In genomic region chr10:126185666-126186447, GRCh38 we compare ENCODE assay signal across 22 cellular contexts.
"Had no signal": no experiment of that assay in that cellular context is flagged by ENCODE, and none has a peak within 500 bp of the region (broad histone marks: within the 10 kb centered on the region; RNA-seq: fewer than 3 reads in every experiment).

No MANE protein-coding gene starts in this region.

- H3K79me2 ChIP-seq: parathyroid adenoma had no signal

- H3K27me3 ChIP-seq: adrenal gland, left lung, suprapubic skin, transverse colon had no signal

- H3K4me3 Mint-ChIP-seq: activated CD4-positive, alpha-beta T cell treated with anti-CD3 and anti-CD28 coated beads, Interleukin-2, amount 10 ng/mL, durations not matched to agents 7 days and 5 days; activated CD8-positive, alpha-beta T cell treated with anti-CD3 and anti-CD28 coated beads, Interleukin-2, amount 10 ng/mL, durations not matched to agents 7 days and 5 days; activated naive CD8-positive, alpha-beta T cell; natural killer cell; stimulated activated naive CD8-positive, alpha-beta T cell treated with anti-CD3 and anti-CD28 coated beads, Interleukin-15, amount 100 ng/mL, for 72 hours; T-helper 2 cell treated with Interferon-gamma antibody and Interleukin-4, amounts not matched to agents 5 μg/mL and 100 μg/mL, for 36 hours had no signal

- DNase-seq: activated CD4-positive, alpha-beta T cell treated with anti-CD3 and anti-CD28 coated beads, Interleukin-2, amount 10 ng/mL, durations not matched to agents 7 days and 5 days; activated CD4-positive, CD25-positive, alpha-beta regulatory T cell treated with anti-CD3 and anti-CD28 coated beads, Interleukin-2, amount 50 U/mL, for 72 hours; activated CD8-positive, alpha-beta T cell treated with anti-CD3 and anti-CD28 coated beads, Interleukin-2, amount 10 ng/mL, durations not matched to agents 7 days and 5 days; activated T-cell treated with anti-CD3 and anti-CD28 coated beads, Interleukin-2, amount 50 U/mL, for 1 hour; adrenal gland; effector CD4-positive, alpha-beta T cell; erythroblast; heart right ventricle; left lung; midbrain; natural killer cell; right cardiac atrium; stimulated activated CD4-positive, alpha-beta T cell treated with anti-CD3 and anti-CD28 coated beads, Interleukin-1b, Interleukin-23, amount 100 ng/mL, for 48 hours; stimulated activated naive CD8-positive, alpha-beta T cell treated with anti-CD3 and anti-CD28 coated beads, Interleukin-15, amount 100 ng/mL, for 72 hours; transverse colon had no signal

- H3K9me3 ChIP-seq: adrenal gland, gastroesophageal sphincter, heart right ventricle, left lung, suprapubic skin, transverse colon had no signal

- H3K27ac Mint-ChIP-seq: activated CD4-positive, alpha-beta T cell treated with anti-CD3 and anti-CD28 coated beads, Interleukin-2, amount 10 ng/mL, durations not matched to agents 7 days and 5 days; activated CD8-positive, alpha-beta T cell treated with anti-CD3 and anti-CD28 coated beads, Interleukin-2, amount 10 ng/mL, durations not matched to agents 7 days and 5 days; activated naive CD8-positive, alpha-beta T cell; natural killer cell; stimulated activated naive CD8-positive, alpha-beta T cell treated with anti-CD3 and anti-CD28 coated beads, Interleukin-15, amount 100 ng/mL, for 72 hours; T-helper 2 cell treated with Interferon-gamma antibody and Interleukin-4, amounts not matched to agents 5 μg/mL and 100 μg/mL, for 36 hours had no signal

- H3K9me3 Mint-ChIP-seq: activated CD4-positive, alpha-beta T cell treated with anti-CD3 and anti-CD28 coated beads, Interleukin-2, amount 10 ng/mL, durations not matched to agents 7 days and 5 days; natural killer cell; T-helper 2 cell treated with Interferon-gamma antibody and Interleukin-4, amounts not matched to agents 5 μg/mL and 100 μg/mL, for 36 hours had no signal

- H3K4me1 Mint-ChIP-seq: activated CD4-positive, alpha-beta T cell treated with anti-CD3 and anti-CD28 coated beads, Interleukin-2, amount 10 ng/mL, durations not matched to agents 7 days and 5 days; natural killer cell; stimulated activated naive CD8-positive, alpha-beta T cell treated with anti-CD3 and anti-CD28 coated beads, Interleukin-15, amount 100 ng/mL, for 72 hours had no signal

- H3K36me3 ChIP-seq: adrenal gland, gastroesophageal sphincter, heart right ventricle, left lung, suprapubic skin, transverse colon had no signal

- H3K36me3 Mint-ChIP-seq: activated naive CD8-positive, alpha-beta T cell; natural killer cell had no signal

- H3K4me3 ChIP-seq: adrenal gland, gastroesophageal sphincter, heart right ventricle, left lung, skin epidermis, suprapubic skin, transverse colon had no signal

- H3K27me3 Mint-ChIP-seq: activated CD4-positive, alpha-beta T cell treated with anti-CD3 and anti-CD28 coated beads, Interleukin-2, amount 10 ng/mL, durations not matched to agents 7 days and 5 days had no signal

- H3K27ac ChIP-seq: adrenal gland, gastroesophageal sphincter, heart right ventricle, left lung, parathyroid adenoma, suprapubic skin, transverse colon, VCaP had no signal

- H3K4me1 ChIP-seq: adrenal gland, gastroesophageal sphincter, heart right ventricle, left lung, parathyroid adenoma, suprapubic skin, transverse colon had no signal

- H2AFZ ChIP-seq: parathyroid adenoma had no signal
